Comparison of ENCODE assay signal across 8 cellular contexts in genomic region chr18:77068321-77068841, GRCh38.
A peak's percentile ranks its signal among the peaks of the same experiment; 100 is the strongest.
DNase-seq lines count a peak whose midpoint lies in the region; ATAC-seq and TF ChIP-seq lines count a peak whose summit lies in the region.

No MANE protein-coding gene starts in this region.

- no peak overlapping the region for H3K4me3 ChIP-seq in colonic mucosa
- no peak overlapping the region for H3K4me3 ChIP-seq in aorta (ENCODE audit: low read length in 2 of 2)

- no peak for TF ChIP-seq CTCF in RWPE1 (conservative IDR thresholded peaks at IDR 0.05; ENCODE audit: low read depth)
- no peak for TF ChIP-seq CTCF in colonic mucosa (IDR thresholded peaks at IDR 0.05)
- no peak for TF ChIP-seq CTCF in nephron progenitor cell (IDR thresholded peaks at IDR 0.05)

- no peaks in the 10 kb centered on the region for H3K9me3 Mint-ChIP-seq in nephron progenitor cell

- peaks cover 12% of the 10 kb centered on the region for H3K4me1 ChIP-seq in colonic mucosa
- peaks cover 0 to 3% of the 10 kb centered on the region in 2 donors for H3K4me1 ChIP-seq in aorta (ENCODE audit: control insufficient read depth in 1 of 2, insufficient read depth in 2 of 2, low read length in 2 of 2)

- H3K36me3 ChIP-seq in colonic mucosa (no peaks in the 10 kb centered on the region), aorta (ENCODE audit: control insufficient read depth in 1 of 2, insufficient read depth in 2 of 2, low read length in 1 of 2) (no peaks in the 10 kb centered on the region)

- H3K4me3 Mint-ChIP-seq in nephron progenitor cell = no peak overlapping the region

- H3K9ac ChIP-seq in colonic mucosa (ENCODE audit: low read depth in 2 of 2, low read length in 2 of 2) = no peak overlapping the region

- POLR2A ChIA-PET in RWPE1 (lab: Yijun Ruan, JAX; ENCODE audit: low non-redundant PET) = no interaction called here

- H3K4me1 Mint-ChIP-seq in nephron progenitor cell = peaks cover 39% of the 10 kb centered on the region

- peak overlapping the region; percentile 91 for H3K27ac ChIP-seq in RWPE1
- peak overlapping the region; percentile 76 for H3K27ac ChIP-seq in colonic mucosa
- peak overlapping the region in 1 of 2 donors; percentile 26 for H3K27ac ChIP-seq in aorta (ENCODE audit: low read depth in 1 of 2, low read length in 2 of 2)

- H3K27me3 ChIP-seq in colonic mucosa = no peaks in the 10 kb centered on the region
- no peaks in the 10 kb centered on the region for H3K27me3 ChIP-seq in aorta (ENCODE audit: control insufficient read depth in 1 of 2, insufficient read depth in 2 of 2, low read length in 1 of 2)

- DNase-seq in EH (ENCODE audit: low read depth) (peak; percentile 73), HCEC 1CT (peak; percentile 50), RWPE1 (ENCODE audit: low spot score) (no peak), colonic mucosa (no peak), nephron progenitor cell (no peak), midbrain (lab: John Stamatoyannopoulos, UW) (no peak), NCI-H526 treated with DMSO at 0.1 percent for 48 hours (lab: John Stamatoyannopoulos, UW) (no peak), aorta (no peak)

- H3K9me3 ChIP-seq in colonic mucosa (no peaks in the 10 kb centered on the region), aorta (ENCODE audit: control insufficient read depth, low read length) (no peaks in the 10 kb centered on the region)

- CTCF ChIA-PET in RWPE1 (lab: Yijun Ruan, JAX) = interaction anchor here (0.7 kb wide), 1 partner anchor 21 kb away, joined by 3 read pairs; no protein-coding TSS in a partner anchor

- intact Hi-C loops in colonic mucosa (cut with DNase I) (no loop called here), aorta (cut with DNase I) (loop anchor here (5.0 kb wide), 1 partner anchor 64 kb away; the partner anchor contains the start of gene MBP (in 2 of the 2))

- WGBS in aorta, 2 donors = 86 to 88% methylated on average over 8 of the region's 8 CpGs

- no peaks in the 10 kb centered on the region for H3K27me3 Mint-ChIP-seq in nephron progenitor cell (ENCODE audit: low read depth, poor library complexity)

- no peaks in the 10 kb centered on the region for H3K36me3 Mint-ChIP-seq in nephron progenitor cell (ENCODE audit: low read depth)

- peak overlapping the region; percentile 81 for H3K27ac Mint-ChIP-seq in nephron progenitor cell

- no peak for ATAC-seq in aorta (ENCODE audit: low FRiP score)

Comparison
In these comparisons a context has a peak if more than half of its experiments do, and no peak if none do; other contexts are left out.
1. DNase-seq: peak in EH (single experiment) and HCEC 1CT (single experiment); none in RWPE1 (single experiment), colonic mucosa (single experiment), nephron progenitor cell (single experiment), midbrain (single experiment), NCI-H526 treated with DMSO at 0.1 percent for 48 hours (single experiment) and aorta (0 of 2).